In the genomic region with DNA sequence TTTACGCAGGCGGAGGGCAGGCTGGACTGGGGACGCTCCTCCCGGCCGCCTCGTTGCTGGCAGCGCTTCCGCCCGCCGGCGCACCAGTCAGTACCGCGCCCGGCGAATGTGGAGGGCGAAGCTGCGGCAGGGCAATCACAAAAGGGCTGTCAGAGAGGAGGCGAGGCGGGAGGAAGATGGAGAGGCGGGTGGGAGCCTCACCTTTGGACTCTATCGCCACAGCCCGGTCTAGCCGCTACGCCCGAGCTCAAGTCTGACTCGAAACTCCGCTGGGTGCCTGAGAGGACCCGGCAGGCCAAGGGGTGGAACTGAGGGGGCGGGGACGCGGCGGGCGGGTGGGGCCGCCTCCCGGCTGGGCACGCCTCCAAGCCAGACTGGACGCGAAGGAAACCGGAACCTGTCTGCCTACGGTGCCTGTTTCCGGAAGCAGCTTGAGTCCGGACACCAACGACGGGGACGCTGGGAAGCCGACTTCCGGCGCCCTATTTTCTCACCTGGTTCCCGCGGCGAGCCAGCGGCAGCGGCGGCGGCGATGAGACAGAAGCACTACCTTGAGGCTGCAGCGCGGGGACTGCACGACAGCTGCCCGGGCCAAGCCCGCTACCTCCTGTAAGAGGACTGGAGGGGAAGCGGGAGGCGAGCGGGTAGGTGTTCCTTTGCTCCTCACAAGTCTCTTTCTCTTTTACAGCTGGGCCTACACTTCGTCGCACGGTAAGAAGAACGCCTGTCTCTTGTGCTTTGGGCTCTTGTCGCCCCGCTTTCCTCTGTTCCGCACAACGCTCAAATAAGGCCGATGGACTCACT, we compare ENCODE assay signal across 8 cellular contexts.
DNase-seq lines count a peak whose midpoint lies in the region; ATAC-seq and TF ChIP-seq lines count a peak whose summit lies in the region.

A gene (plus strand): TSS at position 483 of the 804 bp plus-strand sequence.

- H3K4me3 ChIP-seq in kidney epithelial cell (ENCODE audit: low read depth, low read length), result peak within 1 kb of the TSS; percentile 88

- H3K27me3 ChIP-seq in kidney epithelial cell (ENCODE audit: control insufficient read depth, insufficient read depth, low read length), result no peaks in the 10 kb centered on the region

- H3K36me3 ChIP-seq in kidney epithelial cell (ENCODE audit: control insufficient read depth, insufficient read depth, low read length), result no peaks in the 10 kb centered on the region

- ATAC-seq in GM19043 (IDR thresholded peaks at IDR 0.05; ENCODE audit: low read depth, unreplicated experiment) (peak; percentile 83), HG03354 (IDR thresholded peaks at IDR 0.05; ENCODE audit: poor library complexity, severe bottlenecking, unreplicated experiment) (peak; percentile 92)

- no peak for TF ChIP-seq CTCF in kidney epithelial cell (IDR thresholded peaks at IDR 0.05; ENCODE audit: insufficient read depth, low read length, poor library complexity, severe bottlenecking)

- peak; percentile 97 for DNase-seq in AG20443 (ENCODE audit: low spot score)
- DNase-seq in NCI-H446 (lab: John Stamatoyannopoulos, UW), result peak; percentile 76 to 97
- DNase-seq in activated CD4-positive, CD25-positive, alpha-beta regulatory T cell treated with anti-CD3 and anti-CD28 coated beads, Interleukin-2, amount 50 U/mL, for 72 hours, result peak; percentile 91
- peak; percentile 93 for DNase-seq in cerebellum (ENCODE audit: low spot score)
- DNase-seq in kidney epithelial cell (ENCODE audit: low read depth), result peak; percentile 61
- DNase-seq in stimulated activated CD4-positive, alpha-beta T cell treated with anti-CD3 and anti-CD28 coated beads, Interleukin-15, amount 100 ng/mL, for 24 hours, result peak; percentile 94

Comparison
In these comparisons a context has a peak if more than half of its experiments do, and no peak if none do; other contexts are left out.
1. Peak in every context shown above with its lines: DNase-seq, ATAC-seq and H3K4me3 ChIP-seq.